ENCODE assay signal across 1 cellular context in the genomic region with DNA sequence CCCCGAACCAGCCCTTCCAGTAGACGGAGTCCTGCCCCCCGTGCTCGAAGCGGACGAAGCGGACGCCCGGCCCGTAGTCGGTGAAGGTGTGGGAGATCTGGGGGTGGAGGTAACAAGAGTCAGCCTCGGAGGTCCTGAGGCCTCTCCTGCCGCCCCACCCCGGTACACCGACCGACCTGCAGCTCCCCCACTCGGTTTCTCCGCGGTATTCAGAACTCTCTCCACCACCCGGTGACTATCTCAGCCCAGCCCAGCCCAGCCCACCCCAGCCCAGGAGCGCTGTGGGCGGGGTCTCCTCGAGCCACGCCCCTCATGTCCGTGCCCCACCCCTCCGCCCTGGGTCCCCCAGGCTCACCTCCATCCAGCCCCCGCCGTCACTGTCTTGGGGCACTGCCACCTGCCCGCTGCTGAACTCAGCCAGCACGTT.
TF ChIP-seq lines count a peak whose summit lies in the region.

No MANE protein-coding gene starts in this region.

TF ChIP-seq in GM12878, 131 proteins besides CTCF, POLR2A, EP300 and RAD21:
- TF ChIP-seq SP1 (IDR thresholded peaks at IDR 0.05; ENCODE audit: low read depth, low read length) (no peak), SRF (IDR thresholded peaks at IDR 0.05; ENCODE audit: low read depth in 2 of 2, low read length in 2 of 2) (no peak), ZNF24 (IDR thresholded peaks at IDR 0.05) (no peak), RELB (IDR thresholded peaks at IDR 0.05; ENCODE audit: low read depth) (no peak), SMAD5 (IDR thresholded peaks at IDR 0.05; ENCODE audit: low read depth) (no peak), NR2C1 (IDR thresholded peaks at IDR 0.05) (no peak)
